ENCODE assay signal across 1 cellular context in the genomic region with DNA sequence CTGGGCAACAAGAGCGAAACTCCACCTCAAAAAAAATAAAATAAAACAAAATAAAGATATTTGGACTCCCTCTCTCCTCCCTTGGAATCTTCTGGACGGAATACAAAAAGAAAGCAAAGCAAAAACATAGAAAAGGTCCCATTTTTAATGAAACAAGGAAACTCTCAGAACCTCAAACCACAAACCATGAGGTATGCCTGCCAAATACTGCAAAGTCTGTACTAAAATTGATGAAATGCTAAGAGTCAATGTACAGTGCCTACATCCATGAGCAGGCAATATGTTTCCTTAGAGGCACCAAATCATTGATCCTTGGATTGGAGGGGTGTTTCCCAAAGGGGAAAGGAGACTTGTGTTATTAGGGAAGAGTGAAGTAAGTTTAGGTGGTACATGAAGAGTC.
TF ChIP-seq lines count a peak whose summit lies in the region.

No MANE protein-coding gene starts in this region.

TF ChIP-seq in HepG2, 621 proteins besides CTCF, POLR2A, EP300 and RAD21:
- no peak for TF ChIP-seq TBP (CRISPR knock-in tag; IDR thresholded peaks at IDR 0.05)
- no peak for TF ChIP-seq SPEN (CRISPR knock-in tag; IDR thresholded peaks at IDR 0.05; ENCODE audit: low read depth)
- no peak for TF ChIP-seq ZFP37 (CRISPR knock-in tag; IDR thresholded peaks at IDR 0.05; ENCODE audit: borderline replicate concordance)
- TF ChIP-seq, protein P1, sequence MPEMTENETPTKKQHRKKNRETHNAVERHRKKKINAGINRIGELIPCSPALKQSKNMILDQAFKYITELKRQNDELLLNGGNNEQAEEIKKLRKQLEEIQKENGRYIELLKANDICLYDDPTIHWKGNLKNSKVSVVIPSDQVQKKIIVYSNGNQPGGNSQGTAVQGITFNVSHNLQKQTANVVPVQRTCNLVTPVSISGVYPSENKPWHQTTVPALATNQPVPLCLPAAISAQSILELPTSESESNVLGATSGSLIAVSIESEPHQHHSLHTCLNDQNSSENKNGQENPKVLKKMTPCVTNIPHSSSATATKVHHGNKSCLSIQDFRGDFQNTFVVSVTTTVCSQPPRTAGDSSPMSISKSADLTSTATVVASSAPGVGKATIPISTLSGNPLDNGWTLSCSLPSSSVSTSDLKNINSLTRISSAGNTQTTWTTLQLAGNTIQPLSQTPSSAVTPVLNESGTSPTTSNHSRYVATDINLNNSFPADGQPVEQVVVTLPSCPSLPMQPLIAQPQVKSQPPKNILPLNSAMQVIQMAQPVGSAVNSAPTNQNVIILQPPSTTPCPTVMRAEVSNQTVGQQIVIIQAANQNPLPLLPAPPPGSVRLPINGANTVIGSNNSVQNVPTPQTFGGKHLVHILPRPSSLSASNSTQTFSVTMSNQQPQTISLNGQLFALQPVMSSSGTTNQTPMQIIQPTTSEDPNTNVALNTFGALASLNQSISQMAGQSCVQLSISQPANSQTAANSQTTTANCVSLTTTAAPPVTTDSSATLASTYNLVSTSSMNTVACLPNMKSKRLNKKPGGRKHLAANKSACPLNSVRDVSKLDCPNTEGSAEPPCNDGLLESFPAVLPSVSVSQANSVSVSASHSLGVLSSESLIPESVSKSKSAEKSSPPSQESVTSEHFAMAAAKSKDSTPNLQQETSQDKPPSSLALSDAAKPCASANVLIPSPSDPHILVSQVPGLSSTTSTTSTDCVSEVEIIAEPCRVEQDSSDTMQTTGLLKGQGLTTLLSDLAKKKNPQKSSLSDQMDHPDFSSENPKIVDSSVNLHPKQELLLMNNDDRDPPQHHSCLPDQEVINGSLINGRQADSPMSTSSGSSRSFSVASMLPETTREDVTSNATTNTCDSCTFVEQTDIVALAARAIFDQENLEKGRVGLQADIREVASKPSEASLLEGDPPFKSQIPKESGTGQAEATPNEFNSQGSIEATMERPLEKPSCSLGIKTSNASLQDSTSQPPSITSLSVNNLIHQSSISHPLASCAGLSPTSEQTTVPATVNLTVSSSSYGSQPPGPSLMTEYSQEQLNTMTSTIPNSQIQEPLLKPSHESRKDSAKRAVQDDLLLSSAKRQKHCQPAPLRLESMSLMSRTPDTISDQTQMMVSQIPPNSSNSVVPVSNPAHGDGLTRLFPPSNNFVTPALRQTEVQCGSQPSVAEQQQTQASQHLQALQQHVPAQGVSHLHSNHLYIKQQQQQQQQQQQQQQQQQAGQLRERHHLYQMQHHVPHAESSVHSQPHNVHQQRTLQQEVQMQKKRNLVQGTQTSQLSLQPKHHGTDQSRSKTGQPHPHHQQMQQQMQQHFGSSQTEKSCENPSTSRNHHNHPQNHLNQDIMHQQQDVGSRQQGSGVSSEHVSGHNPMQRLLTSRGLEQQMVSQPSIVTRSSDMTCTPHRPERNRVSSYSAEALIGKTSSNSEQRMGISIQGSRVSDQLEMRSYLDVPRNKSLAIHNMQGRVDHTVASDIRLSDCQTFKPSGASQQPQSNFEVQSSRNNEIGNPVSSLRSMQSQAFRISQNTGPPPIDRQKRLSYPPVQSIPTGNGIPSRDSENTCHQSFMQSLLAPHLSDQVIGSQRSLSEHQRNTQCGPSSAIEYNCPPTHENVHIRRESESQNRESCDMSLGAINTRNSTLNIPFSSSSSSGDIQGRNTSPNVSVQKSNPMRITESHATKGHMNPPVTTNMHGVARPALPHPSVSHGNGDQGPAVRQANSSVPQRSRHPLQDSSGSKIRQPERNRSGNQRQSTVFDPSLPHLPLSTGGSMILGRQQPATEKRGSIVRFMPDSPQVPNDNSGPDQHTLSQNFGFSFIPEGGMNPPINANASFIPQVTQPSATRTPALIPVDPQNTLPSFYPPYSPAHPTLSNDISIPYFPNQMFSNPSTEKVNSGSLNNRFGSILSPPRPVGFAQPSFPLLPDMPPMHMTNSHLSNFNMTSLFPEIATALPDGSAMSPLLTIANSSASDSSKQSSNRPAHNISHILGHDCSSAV (CRISPR knock-in tag; IDR thresholded peaks at IDR 0.05; ENCODE audit: borderline replicate concordance), result no peak
